In genomic region chr5:131254741-131255140, GRCh38 we compare ENCODE assay signal across 19 cellular contexts. TPM values are rescaled to one million over a fixed set of nuclear protein-coding genes. Genes with fewer than 3 reads are reported as not detected.
DNase-seq lines count a peak whose midpoint lies in the region; ATAC-seq and TF ChIP-seq lines count a peak whose summit lies in the region.
"Had no signal": no experiment of that assay in that cellular context is flagged by ENCODE, and none has a peak within 500 bp of the region (broad histone marks: within the 10 kb centered on the region; RNA-seq: fewer than 3 reads in every experiment).

No MANE protein-coding gene starts in this region.

- H3K27me3 Mint-ChIP-seq in activated T-cell treated with anti-CD3 and anti-CD28 coated beads, Interleukin-2, amount 50 U/mL, for 24 hours: no peaks in the 10 kb centered on the region
- no peaks in the 10 kb centered on the region for H3K27me3 Mint-ChIP-seq in activated naive CD8-positive, alpha-beta T cell treated with anti-CD3 and anti-CD28 coated beads, Interleukin-2, amount 10 ng/mL, durations not matched to agents 7 days and 5 days

- no peaks in the 10 kb centered on the region for H3K27me3 ChIP-seq in Peyer's patch
- H3K27me3 ChIP-seq: upper lobe of left lung had no signal

- peak overlapping the region; percentile 98 for H3K27ac Mint-ChIP-seq in activated T-cell treated with anti-CD3 and anti-CD28 coated beads, Interleukin-2, amount 50 U/mL, for 24 hours
- peak overlapping the region; percentile 89 for H3K27ac Mint-ChIP-seq in activated naive CD8-positive, alpha-beta T cell treated with anti-CD3 and anti-CD28 coated beads, Interleukin-2, amount 10 ng/mL, durations not matched to agents 7 days and 5 days
- peak overlapping the region; percentile 92 for H3K27ac Mint-ChIP-seq in stimulated activated effector memory CD8-positive, alpha-beta T cell treated with anti-CD3 and anti-CD28 coated beads, Interleukin-12 subunit alpha, Interleukin-12 subunit beta, amount 100 ng/mL, for 72 hours
- H3K27ac Mint-ChIP-seq: nephron had no signal

- H3K27ac ChIP-seq in Peyer's patch: peak overlapping the region in 3 of 4 donors; percentile 46 to 80 (median 77)
- H3K27ac ChIP-seq: PC-9, psoas muscle, SJCRH30 had no signal

- H3K36me3 ChIP-seq in Peyer's patch: no peaks in the 10 kb centered on the region
- H3K36me3 ChIP-seq: SJCRH30, upper lobe of left lung had no signal

- ATAC-seq in activated naive CD8-positive, alpha-beta T cell treated with anti-CD3 and anti-CD28 coated beads, Interleukin-2, amount 10 ng/mL, durations not matched to agents 7 days and 5 days (ENCODE audit: low read depth): no peak
- ATAC-seq in stimulated activated effector memory CD8-positive, alpha-beta T cell treated with anti-CD3 and anti-CD28 coated beads, Interleukin-12 subunit alpha, Interleukin-12 subunit beta, amount 100 ng/mL, for 72 hours: peak; percentile 64
- no peak for ATAC-seq in left colon
- ATAC-seq: psoas muscle had no signal

- TF ChIP-seq CTCF in Peyer's patch (IDR thresholded peaks at IDR 0.05): no peak
- TF ChIP-seq CTCF in GM20000 (IDR thresholded peaks at IDR 0.05; ENCODE audit: extremely low read depth, missing control alignments): no peak

- no peak for TF ChIP-seq POLR2A in Peyer's patch (IDR thresholded peaks at IDR 0.05)

- peak overlapping the region in 1 of 4 donors; percentile 37 for H3K4me3 ChIP-seq in Peyer's patch
- H3K4me3 ChIP-seq: PC-9, psoas muscle, SJCRH30, upper lobe of left lung had no signal

- POLR2A ChIA-PET in activated naive CD8-positive, alpha-beta T cell treated with anti-CD3 and anti-CD28 coated beads, Interleukin-2, amount 10 ng/mL, durations not matched to agents 7 days and 5 days (lab: Charles Lee): interaction anchor here (0.7 to 5.2 kb wide), 9 partner anchors 10 to 127 kb away, joined by 3 to 113 read pairs (median 3); partner anchors contain the start of genes CDC42SE2 and HINT1

- intact Hi-C loops in left colon (cut with DNase I, micrococcal nuclease): no loop called here

- H3K4me3 Mint-ChIP-seq in activated T-cell treated with anti-CD3 and anti-CD28 coated beads, Interleukin-2, amount 50 U/mL, for 24 hours: peak overlapping the region; percentile 91
- H3K4me3 Mint-ChIP-seq in activated naive CD8-positive, alpha-beta T cell treated with anti-CD3 and anti-CD28 coated beads, Interleukin-2, amount 10 ng/mL, durations not matched to agents 7 days and 5 days: peak overlapping the region; percentile 98
- peak overlapping the region; percentile 73 for H3K4me3 Mint-ChIP-seq in stimulated activated effector memory CD8-positive, alpha-beta T cell treated with anti-CD3 and anti-CD28 coated beads, Interleukin-12 subunit alpha, Interleukin-12 subunit beta, amount 100 ng/mL, for 72 hours
- H3K4me3 Mint-ChIP-seq: nephron had no signal

- H3K4me1 Mint-ChIP-seq in activated T-cell treated with anti-CD3 and anti-CD28 coated beads, Interleukin-2, amount 50 U/mL, for 24 hours (ENCODE audit: low read depth): peaks cover 84% of the 10 kb centered on the region
- peaks cover 70% of the 10 kb centered on the region for H3K4me1 Mint-ChIP-seq in activated naive CD8-positive, alpha-beta T cell treated with anti-CD3 and anti-CD28 coated beads, Interleukin-2, amount 10 ng/mL, durations not matched to agents 7 days and 5 days
- H3K4me1 Mint-ChIP-seq in stimulated activated effector memory CD8-positive, alpha-beta T cell treated with anti-CD3 and anti-CD28 coated beads, Interleukin-12 subunit alpha, Interleukin-12 subunit beta, amount 100 ng/mL, for 72 hours: peaks cover 61% of the 10 kb centered on the region
- H3K4me1 Mint-ChIP-seq: nephron had no signal

- H3K9me3 ChIP-seq in Peyer's patch: no peaks in the 10 kb centered on the region
- H3K9me3 ChIP-seq: psoas muscle, SJCRH30, upper lobe of left lung had no signal

- H3K4me1 ChIP-seq in Peyer's patch: peaks cover 0 to 15% (median 8%) of the 10 kb centered on the region in 4 donors
- H3K4me1 ChIP-seq: psoas muscle, SJCRH30 had no signal

- DNase-seq in activated T-cell treated with anti-CD3 and anti-CD28 coated beads, Interleukin-2, amount 50 U/mL, for 24 hours: no peak
- DNase-seq in activated T-cell treated with anti-CD3 and anti-CD28 coated beads for 4 hours (no peak), Peyer's patch (no peak), left colon (no peak), NCI-H146 treated with DMSO at 0.1 percent for 48 hours (lab: John Stamatoyannopoulos, UW; ENCODE audit: unreplicated experiment) (no peak), GM20000 (ENCODE audit: low spot score) (no peak)
- no peak for DNase-seq in activated naive CD8-positive, alpha-beta T cell treated with anti-CD3 and anti-CD28 coated beads, Interleukin-2, amount 10 ng/mL, durations not matched to agents 7 days and 5 days
- no peak for DNase-seq in stimulated activated effector memory CD8-positive, alpha-beta T cell treated with anti-CD3 and anti-CD28 coated beads, Interleukin-12 subunit alpha, Interleukin-12 subunit beta, amount 100 ng/mL, for 72 hours (ENCODE audit: low spot score in 2 of 2)
- DNase-seq: DMS79 treated with DMSO at 0.1 percent for 48 hours, islet precursor cell, mammary epithelial cell, NCI-H1417 treated with DMSO at 0.1 percent for 48 hours, NCI-H2171, NCI-H69, PC-9, psoas muscle, SJCRH30, upper lobe of left lung had no signal

- H3K9me3 Mint-ChIP-seq in activated T-cell treated with anti-CD3 and anti-CD28 coated beads, Interleukin-2, amount 50 U/mL, for 24 hours: no peaks in the 10 kb centered on the region
- no peaks in the 10 kb centered on the region for H3K9me3 Mint-ChIP-seq in activated naive CD8-positive, alpha-beta T cell treated with anti-CD3 and anti-CD28 coated beads, Interleukin-2, amount 10 ng/mL, durations not matched to agents 7 days and 5 days
- H3K9me3 Mint-ChIP-seq in stimulated activated effector memory CD8-positive, alpha-beta T cell treated with anti-CD3 and anti-CD28 coated beads, Interleukin-12 subunit alpha, Interleukin-12 subunit beta, amount 100 ng/mL, for 72 hours: no peaks in the 10 kb centered on the region
- H3K9me3 Mint-ChIP-seq: nephron had no signal

- peaks cover 39% of the 10 kb centered on the region for H3K36me3 Mint-ChIP-seq in activated T-cell treated with anti-CD3 and anti-CD28 coated beads, Interleukin-2, amount 50 U/mL, for 24 hours (ENCODE audit: low read depth)
- peaks cover 17% of the 10 kb centered on the region for H3K36me3 Mint-ChIP-seq in activated naive CD8-positive, alpha-beta T cell treated with anti-CD3 and anti-CD28 coated beads, Interleukin-2, amount 10 ng/mL, durations not matched to agents 7 days and 5 days
- peaks cover 16% of the 10 kb centered on the region for H3K36me3 Mint-ChIP-seq in stimulated activated effector memory CD8-positive, alpha-beta T cell treated with anti-CD3 and anti-CD28 coated beads, Interleukin-12 subunit alpha, Interleukin-12 subunit beta, amount 100 ng/mL, for 72 hours

RNA-seq across cellular contexts. Expression of gene CDC42SE2, which starts 9.1 kb away (rescaled TPM):
- total RNA-seq in Peyer's patch (100 to 1,000 TPM in 2 of 4 donors, 10 to 100 TPM in 2; 49.9 to 125 (median 91.4) TPM), left colon (100 to 1,000 TPM; 106 to 114 TPM)
- total RNA-seq in activated naive CD8-positive, alpha-beta T cell treated with anti-CD3 and anti-CD28 coated beads, Interleukin-2, amount 10 ng/mL, durations not matched to agents 7 days and 5 days: 100 to 1,000 TPM; 193 to 199 TPM
